8 cellular contexts compared by ENCODE assay signal in genomic region chr7:65731562-65732035, GRCh38.
DNase-seq lines count a peak whose midpoint lies in the region; TF ChIP-seq lines count a peak whose summit lies in the region.

No MANE protein-coding gene starts in this region.

- H3K27ac ChIP-seq in stomach smooth muscle (ENCODE audit: low read length) = no peak overlapping the region

- intact Hi-C loops in CD14-positive monocyte (cut with micrococcal nuclease) = no loop called here

- DNase-seq in NCI-H82 (lab: John Stamatoyannopoulos, UW) (peak; percentile 49), NCI-H82 treated with DMSO at 0.1 percent for 48 hours (lab: John Stamatoyannopoulos, UW; ENCODE audit: unreplicated experiment) (no peak), iPS-NIHi7 (ENCODE audit: extremely low spot score) (peak; percentile 65), CD14-positive monocyte (ENCODE audit: low spot score) (no peak), NCI-H128 (lab: John Stamatoyannopoulos, UW; ENCODE audit: unreplicated experiment) (no peak), OCI-M2 (lab: John Stamatoyannopoulos, UW; ENCODE audit: unreplicated experiment) (no peak)

- peak overlapping the region; percentile 35 to 51 for H3K9ac ChIP-seq in stomach smooth muscle (ENCODE audit: low read length in 2 of 2)

- no peaks in the 10 kb centered on the region for H3K27me3 Mint-ChIP-seq in activated naive CD8-positive, alpha-beta T cell
- H3K27me3 Mint-ChIP-seq in CD14-positive monocyte (ENCODE audit: low read depth in 3 of 3) = peaks cover 0 to 2% (median 2%) of the 10 kb centered on the region in 3 donors

- H3K36me3 ChIP-seq in stomach smooth muscle (ENCODE audit: control insufficient read depth in 2 of 2, insufficient read depth in 2 of 2, low read length in 2 of 2) = no peaks in the 10 kb centered on the region

- peak overlapping the region; percentile 43 for H3K4me3 Mint-ChIP-seq in activated naive CD8-positive, alpha-beta T cell
- H3K4me3 Mint-ChIP-seq in CD14-positive monocyte = no peak overlapping the region

- H3K4me1 Mint-ChIP-seq in activated naive CD8-positive, alpha-beta T cell (ENCODE audit: low read depth) = peaks cover 3% of the 10 kb centered on the region
- peaks cover 10% of the 10 kb centered on the region for H3K4me1 Mint-ChIP-seq in CD14-positive monocyte

- H3K9me3 ChIP-seq in stomach smooth muscle (ENCODE audit: control insufficient read depth in 2 of 2, low read length in 2 of 2) = no peaks in the 10 kb centered on the region

- no peaks in the 10 kb centered on the region for H3K9me3 Mint-ChIP-seq in activated naive CD8-positive, alpha-beta T cell (ENCODE audit: low read depth)
- H3K9me3 Mint-ChIP-seq in CD14-positive monocyte = no peaks in the 10 kb centered on the region

- TF ChIP-seq CTCF in CD14-positive monocyte (IDR thresholded peaks at IDR 0.05) = no peak

- H3K27me3 ChIP-seq in stomach smooth muscle (ENCODE audit: control insufficient read depth in 1 of 2, insufficient read depth in 2 of 2, low read length in 2 of 2) = no peaks in the 10 kb centered on the region

- peaks cover 4% of the 10 kb centered on the region for H3K36me3 Mint-ChIP-seq in activated naive CD8-positive, alpha-beta T cell
- H3K36me3 Mint-ChIP-seq in CD14-positive monocyte = peaks cover 18 to 26% of the 10 kb centered on the region in 2 donors

- no peak overlapping the region for H3K27ac Mint-ChIP-seq in activated naive CD8-positive, alpha-beta T cell
- H3K27ac Mint-ChIP-seq in CD14-positive monocyte = peak overlapping the region in 1 of 7 donors; percentile 23

- H3K4me1 ChIP-seq in stomach smooth muscle (ENCODE audit: control insufficient read depth, insufficient read depth, low read length) = peaks cover 4% of the 10 kb centered on the region

- peak overlapping the region; percentile 71 to 75 for H3K4me3 ChIP-seq in stomach smooth muscle (ENCODE audit: low read length in 2 of 2)

Comparison
In these comparisons a context has a peak if more than half of its experiments do, and no peak if none do; other contexts are left out.
1. DNase-seq: peak in NCI-H82 (single experiment) and iPS-NIHi7 (single experiment); none in NCI-H82 treated with DMSO at 0.1 percent for 48 hours (single experiment), CD14-positive monocyte (single experiment), NCI-H128 (single experiment) and OCI-M2 (single experiment).